ENCODE assay signal across 1 cellular context in genomic region chr2:55268907-55269611, GRCh38.
TF ChIP-seq lines count a peak whose summit lies in the region.

MTIF2 (minus strand) TSS chr2:55269231; CDS start chr2:55263858, 5,373 bp downstream.

TF ChIP-seq in HEK293, 187 proteins besides CTCF, POLR2A, EP300 and RAD21 (continued from another document and continues in another):
- peak; percentile 99 for TF ChIP-seq ZNF580 (tag by site-specific recombination; IDR thresholded peaks at IDR 0.05)
- TF ChIP-seq REST (tag by site-specific recombination; IDR thresholded peaks at IDR 0.05): peak; percentile 64
- TF ChIP-seq SP3 (tag by site-specific recombination; IDR thresholded peaks at IDR 0.05): peak; percentile 82
- 0 out of 2 replicates have a peak, but pooled peaks have one; percentile 34 for TF ChIP-seq ZNF184 (tag by site-specific recombination; IDR thresholded peaks at IDR 0.05)
- peak; percentile 62; the same call in 1 of the 2 replicates for TF ChIP-seq KLF7 (tag by site-specific recombination; IDR thresholded peaks at IDR 0.05; ENCODE audit: borderline replicate concordance)
- no peak for TF ChIP-seq ZNF175 (tag by site-specific recombination; IDR thresholded peaks at IDR 0.05)
- no peak for TF ChIP-seq ZNF350 (tag by site-specific recombination; IDR thresholded peaks at IDR 0.05)
- 0 out of 2 replicates have a peak, but pooled peaks have one; percentile 5 for TF ChIP-seq ZNF513 (tag by site-specific recombination; IDR thresholded peaks at IDR 0.05)
- no peak for TF ChIP-seq ZNF48 (tag by site-specific recombination; IDR thresholded peaks at IDR 0.05)
- no peak for TF ChIP-seq ZNF311 (tag by site-specific recombination; IDR thresholded peaks at IDR 0.05; ENCODE audit: borderline replicate concordance)
- no peak for TF ChIP-seq RBAK (tag by site-specific recombination; IDR thresholded peaks at IDR 0.05)
- peak; percentile 99 for TF ChIP-seq SCRT2 (tag by site-specific recombination; IDR thresholded peaks at IDR 0.05)
- no peak for TF ChIP-seq ZNF521 (tag by site-specific recombination; IDR thresholded peaks at IDR 0.05)
- TF ChIP-seq ZFHX2 (tag by site-specific recombination; conservative IDR thresholded peaks at IDR 0.05): peak; percentile 43; the same call in 1 of the 2 replicates
- no peak for TF ChIP-seq ZNF423 (tag by site-specific recombination; IDR thresholded peaks at IDR 0.05)
- no peak for TF ChIP-seq ZNF514 (tag by site-specific recombination; IDR thresholded peaks at IDR 0.05)
- no peak for TF ChIP-seq ZNF26 (tag by site-specific recombination; IDR thresholded peaks at IDR 0.05)
- peak; percentile 60; the same call in 1 of the 2 replicates for TF ChIP-seq ZBTB44 (tag by site-specific recombination; IDR thresholded peaks at IDR 0.05)
- TF ChIP-seq ZSCAN30 (tag by site-specific recombination; IDR thresholded peaks at IDR 0.05): peak; percentile 93
- TF ChIP-seq REPIN1 (tag by site-specific recombination; IDR thresholded peaks at IDR 0.05; ENCODE audit: low read depth): peak; percentile 42; the same call in 1 of the 2 replicates
- TF ChIP-seq ZNF248 (tag by site-specific recombination; IDR thresholded peaks at IDR 0.05): no peak
- no peak for TF ChIP-seq ZNF114 (tag by site-specific recombination; IDR thresholded peaks at IDR 0.05)
- no peak for TF ChIP-seq ZSCAN16 (tag by site-specific recombination; IDR thresholded peaks at IDR 0.05)
- TF ChIP-seq ZNF37A (tag by site-specific recombination; IDR thresholded peaks at IDR 0.05): no peak
- TF ChIP-seq ZNF544 (tag by site-specific recombination; IDR thresholded peaks at IDR 0.05): no peak
- peak; percentile 45; the same call in 1 of the 2 replicates for TF ChIP-seq KLF1 (tag by site-specific recombination; IDR thresholded peaks at IDR 0.05)
- no peak for TF ChIP-seq ZNF140 (tag by site-specific recombination; IDR thresholded peaks at IDR 0.05)
- TF ChIP-seq KLF9 (tag by site-specific recombination; IDR thresholded peaks at IDR 0.05; ENCODE audit: low read depth): peak; percentile 47
- TF ChIP-seq ZNF664 (tag by site-specific recombination; IDR thresholded peaks at IDR 0.05): no peak
- no peak for TF ChIP-seq TRIM28 (IDR thresholded peaks at IDR 0.05; ENCODE audit: borderline replicate concordance, low read length)
- TF ChIP-seq MEIS1 (CRISPR knock-in tag; IDR thresholded peaks at IDR 0.05; ENCODE audit: borderline replicate concordance): no peak
- TF ChIP-seq ZNF837 (tag by site-specific recombination; IDR thresholded peaks at IDR 0.05): no peak
- no peak for TF ChIP-seq ELK4 (IDR thresholded peaks at IDR 0.05; ENCODE audit: borderline replicate concordance, low read depth, low read length)
- no peak for TF ChIP-seq ZNF654 (tag by site-specific recombination; IDR thresholded peaks at IDR 0.05; ENCODE audit: low read depth)
- TF ChIP-seq ZNF426 (tag by site-specific recombination; IDR thresholded peaks at IDR 0.05): no peak
- peak; percentile 27; the same call in 1 of the 2 replicates for TF ChIP-seq ZNF623 (tag by site-specific recombination; IDR thresholded peaks at IDR 0.05)
- TF ChIP-seq AEBP2 (tag by site-specific recombination; IDR thresholded peaks at IDR 0.05; ENCODE audit: borderline replicate concordance): no peak
- peak; percentile 92 for TF ChIP-seq ZBTB17 (tag by site-specific recombination; IDR thresholded peaks at IDR 0.05)
- TF ChIP-seq ZNF830 (tag by site-specific recombination; IDR thresholded peaks at IDR 0.05; ENCODE audit: low read depth): no peak
- no peak for TF ChIP-seq BCL6B (tag by site-specific recombination; IDR thresholded peaks at IDR 0.05)
- no peak for TF ChIP-seq ZNF18 (tag by site-specific recombination; IDR thresholded peaks at IDR 0.05)
- no peak for TF ChIP-seq ZNF155 (tag by site-specific recombination; IDR thresholded peaks at IDR 0.05)
- TF ChIP-seq YY1 (tag by site-specific recombination; IDR thresholded peaks at IDR 0.05): peak; percentile 68; the same call in 1 of the 2 replicates
- peak; percentile 30; the same call in 1 of the 2 replicates for TF ChIP-seq WT1 (tag by site-specific recombination; IDR thresholded peaks at IDR 0.05)
- TF ChIP-seq ZNF169 (tag by site-specific recombination; IDR thresholded peaks at IDR 0.05): no peak
- no peak for TF ChIP-seq ZNF747 (tag by site-specific recombination; IDR thresholded peaks at IDR 0.05)
- peak; percentile 90 for TF ChIP-seq ZNF639 (tag by site-specific recombination; IDR thresholded peaks at IDR 0.05)
- TF ChIP-seq ZNF792 (tag by site-specific recombination; IDR thresholded peaks at IDR 0.05): no peak
- TF ChIP-seq ZNF433 (tag by site-specific recombination; IDR thresholded peaks at IDR 0.05; ENCODE audit: low read depth): no peak
- TF ChIP-seq FEZF1 (tag by site-specific recombination; IDR thresholded peaks at IDR 0.05): peak; percentile 67
- TF ChIP-seq SALL2 (tag by site-specific recombination; IDR thresholded peaks at IDR 0.05; ENCODE audit: borderline replicate concordance): no peak
- no peak for TF ChIP-seq ZNF132 (tag by site-specific recombination; IDR thresholded peaks at IDR 0.05; ENCODE audit: borderline replicate concordance)
- no peak for TF ChIP-seq ZNF174 (tag by site-specific recombination; IDR thresholded peaks at IDR 0.05)
